20 cellular contexts compared by ENCODE assay signal in genomic region chr2:25369439-25369838, GRCh38.
"Had no signal": no experiment of that assay in that cellular context is flagged by ENCODE, and none has a peak within 500 bp of the region (broad histone marks: within the 10 kb centered on the region; RNA-seq: fewer than 3 reads in every experiment).

No MANE protein-coding gene starts in this region.

- H3K36me3 ChIP-seq: esophagus muscularis mucosa, left lung, right atrium auricular region, thoracic aorta had no signal

- H3K9me3 ChIP-seq: body of pancreas, esophagus muscularis mucosa, left lung, right atrium auricular region, thoracic aorta had no signal

- H3K4me1 ChIP-seq: esophagus muscularis mucosa, left lung had no signal

- ATAC-seq: activated CD4-positive, CD25-positive, alpha-beta regulatory T cell treated with anti-CD3 and anti-CD28 coated beads, Interleukin-2, amount 50 U/mL, for 24 hours; activated naive CD4-positive, alpha-beta T cell treated with anti-CD3 and anti-CD28 coated beads, Interleukin-2, amount 50 U/mL, for 72 hours; body of pancreas; left lung; naive thymus-derived CD8-positive, alpha-beta T cell; stimulated activated naive CD8-positive, alpha-beta T cell treated with anti-CD3 and anti-CD28 coated beads, Interleukin-15, amount 100 ng/mL, for 72 hours had no signal

- H3K27ac ChIP-seq: body of pancreas, coronary artery, esophagus muscularis mucosa, left lung, right atrium auricular region, thoracic aorta had no signal

- FAIRE-seq: keratinocyte, small intestine had no signal

- H3K27me3 ChIP-seq: body of pancreas, esophagus muscularis mucosa, left lung, right atrium auricular region had no signal

- H3K4me3 ChIP-seq: body of pancreas, coronary artery, esophagus muscularis mucosa, left lung, right atrium auricular region, thoracic aorta had no signal

- DNase-seq: activated CD4-positive, alpha-beta T cell treated with anti-CD3 and anti-CD28 coated beads, Interleukin-2, amount 50 U/mL, for 1 hour; activated CD8-positive, alpha-beta memory T cell treated with anti-CD3 and anti-CD28 coated beads for 24 hours; activated T-cell treated with anti-CD3 and anti-CD28 coated beads for 4 hours; body of pancreas; central memory CD4-positive, alpha-beta T cell; effector CD4-positive, alpha-beta T cell; hippocampal formation; left lung; mammary epithelial cell; naive thymus-derived CD8-positive, alpha-beta T cell; small intestine; stimulated activated CD4-positive, alpha-beta T cell treated with anti-CD3 and anti-CD28 coated beads, Interleukin-4, amount 100 ng/mL, for 4 hours; stimulated activated naive CD8-positive, alpha-beta T cell treated with anti-CD3 and anti-CD28 coated beads, Interleukin-15, amount 100 ng/mL, for 72 hours had no signal
